In genomic region chr3:123448503-123449091, GRCh38 we compare ENCODE assay signal across 8 cellular contexts. TPM values are rescaled to one million over a fixed set of nuclear protein-coding genes. Genes with fewer than 3 reads are reported as not detected.
A peak's percentile ranks its signal among the peaks of the same experiment; 100 is the strongest.
DNase-seq lines count a peak whose midpoint lies in the region; TF ChIP-seq lines count a peak whose summit lies in the region.

Gene ADCY5, minus strand, starts transcription at chr3:123449090. Its CDS starts 545 bp downstream, at chr3:123448545.

- peak within 1 kb of the TSS; percentile 88 to 93 for H3K27ac ChIP-seq in coronary artery
- no peak within 1 kb of the TSS for H3K27ac ChIP-seq in thymus (ENCODE audit: low read depth)

- no peak for TF ChIP-seq EP300 in Ishikawa (IDR thresholded peaks at IDR 0.05; ENCODE audit: borderline replicate concordance)

- peak within 1 kb of the TSS; percentile 55 for H3K4me3 ChIP-seq in BJ (ENCODE audit: low read depth, low read length)
- peak within 1 kb of the TSS; percentile 78 for H3K4me3 ChIP-seq in coronary artery
- peak within 1 kb of the TSS; percentile 47 for H3K4me3 ChIP-seq in thymus (ENCODE audit: low read length)

- no peak for TF ChIP-seq CTCF in BJ (IDR thresholded peaks at IDR 0.05; ENCODE audit: insufficient read depth, low read depth, low read length)
- TF ChIP-seq CTCF in coronary artery (IDR thresholded peaks at IDR 0.05) = no peak

- H3K36me3 ChIP-seq in BJ (ENCODE audit: control insufficient read depth, insufficient read depth, low read length) (no peaks in the 10 kb centered on the region), thymus (ENCODE audit: control insufficient read depth, insufficient read depth) (no peaks in the 10 kb centered on the region)

- no peaks in the 10 kb centered on the region for H3K9me3 ChIP-seq in thymus (ENCODE audit: control insufficient read depth)

- CTCF ChIA-PET in BJ (lab: Yijun Ruan, JAX) = interaction anchor here (0.7 to 2.5 kb wide), 4 partner anchors 11 to 119 kb away, joined by 3 to 6 read pairs (median 4); no protein-coding TSS in a partner anchor

- DNase-seq in BJ (ENCODE audit: low read depth) (no peak), coronary artery (ENCODE audit: low spot score) (no peak), lung microvascular endothelial cell (ENCODE audit: low read depth in 2 of 2) (peak; percentile 9 to 17), HT-29 (ENCODE audit: low spot score) (no peak), NCI-H446 treated with DMSO at 0.1 percent for 48 hours (lab: John Stamatoyannopoulos, UW) (no peak), NCI-H345 (lab: John Stamatoyannopoulos, UW) (no peak)

- no peak for TF ChIP-seq RAD21 in Ishikawa (IDR thresholded peaks at IDR 0.05; ENCODE audit: low read depth)

- POLR2A ChIA-PET in BJ (lab: Charles Lee) = no interaction called here

- H3K27me3 ChIP-seq in BJ (ENCODE audit: control insufficient read depth, insufficient read depth, low read length) (peaks cover 38% of the 10 kb centered on the region), thymus (ENCODE audit: control insufficient read depth, insufficient read depth) (peaks cover 41% of the 10 kb centered on the region)

- H3K4me1 ChIP-seq in thymus (ENCODE audit: control insufficient read depth, insufficient read depth, low read length) = peaks cover 5% of the 10 kb centered on the region

- WGBS in thymus = 3% methylated on average over 71 of the region's 71 CpGs

TF ChIP-seq in Ishikawa, 13 proteins besides CTCF, POLR2A, EP300 and RAD21:
- TF ChIP-seq ZBTB7A (IDR thresholded peaks at IDR 0.05; ENCODE audit: low read depth) = peak; percentile 66
- TF ChIP-seq FOXM1 (IDR thresholded peaks at IDR 0.05; ENCODE audit: borderline replicate concordance, low read depth) = no peak
- TF ChIP-seq USF1 (IDR thresholded peaks at IDR 0.05) = no peak
- TF ChIP-seq MAX (IDR thresholded peaks at IDR 0.05) = peak; percentile 67
- TF ChIP-seq NFIC (IDR thresholded peaks at IDR 0.05) = no peak
- TF ChIP-seq CEBPB (IDR thresholded peaks at IDR 0.05) = no peak
- no peak for TF ChIP-seq YY1 (IDR thresholded peaks at IDR 0.05; ENCODE audit: low read depth)
- TF ChIP-seq TEAD4 (IDR thresholded peaks at IDR 0.05) = no peak
TF ChIP-seq in Ishikawa: peak in this region for 2.

RNA-seq across cellular contexts. Expression of gene ADCY5, which starts in this region (rescaled TPM):
- polyA plus RNA-seq in BJ (2011; rRNA removed) (0.21 and 0.23 TPM in 2 replicates), thymus (1.7 TPM)
- polyA minus RNA-seq in BJ (2011; rRNA and poly(A)+ RNA removed) = 0.46 and 0.95 TPM in 2 replicates
- total RNA-seq in lung microvascular endothelial cell = under 0.01 and 1.4 TPM in 2 replicates
- total RNA-seq in HT-29 (2014; rRNA removed; shearing (Covaris generic)) = 1.2 and 1.6 TPM in 2 replicates

Comparison
In these comparisons a context has a peak if more than half of its experiments do, and no peak if none do; other contexts are left out.
1. DNase-seq: peak in lung microvascular endothelial cell (2 of 2); none in BJ (single experiment), coronary artery (single experiment), HT-29 (single experiment), NCI-H446 treated with DMSO at 0.1 percent for 48 hours (single experiment) and NCI-H345 (single experiment).
2. Peak in every context shown above with its lines, with median percentiles within 50 percentile points of each other: H3K4me3 ChIP-seq.